In the genomic region with DNA sequence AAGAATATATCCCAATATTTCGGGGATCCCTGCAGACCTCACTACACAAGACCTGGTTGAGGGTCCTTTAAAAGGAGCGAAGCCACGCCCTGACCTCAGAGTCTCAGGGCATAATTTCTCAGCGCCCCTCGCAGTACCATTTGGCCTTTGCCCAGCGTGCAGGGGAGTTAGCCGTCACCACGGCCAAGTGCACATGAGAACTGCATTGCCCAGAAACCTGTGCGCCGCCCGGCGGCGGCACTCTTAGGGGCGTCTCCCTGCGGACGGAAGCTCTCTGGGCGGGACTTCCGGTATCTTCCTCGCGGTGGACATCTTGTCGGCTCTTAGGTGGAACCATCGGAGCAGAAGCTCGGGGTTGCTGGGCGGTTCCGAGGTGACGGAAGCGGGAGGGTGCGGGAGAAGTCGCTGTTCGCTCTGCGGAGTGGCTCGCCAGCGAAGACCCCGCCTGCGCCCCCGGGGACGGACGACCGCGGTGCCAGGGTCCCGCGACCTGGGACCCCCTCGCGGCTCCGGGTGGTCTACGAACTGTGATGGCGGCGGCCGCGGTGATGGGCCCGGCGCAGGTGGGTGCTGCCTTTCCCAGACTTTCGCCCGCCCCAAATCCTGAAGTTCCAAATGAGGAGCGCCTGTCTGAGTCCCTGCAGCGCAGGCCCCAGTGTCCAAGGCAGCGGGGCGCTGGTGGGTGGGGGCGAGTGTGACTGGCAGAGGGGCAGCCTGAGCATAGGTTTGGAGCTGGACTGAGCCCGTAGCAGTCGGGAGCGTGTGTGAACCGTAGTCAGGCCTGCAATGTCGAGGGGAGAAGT, we compare ENCODE assay signal across 8 cellular contexts. TPM values are rescaled to one million over a fixed set of nuclear protein-coding genes. Genes with fewer than 3 reads are reported as not detected.
DNase-seq lines count a peak whose midpoint lies in the region; ATAC-seq, FAIRE-seq and TF ChIP-seq lines count a peak whose summit lies in the region.

A gene (plus strand): TSS at position 302 of the 803 bp plus-strand sequence. CDS start 5,227 bp downstream, outside the sequence.

- FAIRE-seq in RCC 7860 (lab: Jason Lieb, UNC): no peak

- no peaks in the 10 kb centered on the region for H3K27me3 ChIP-seq in naive thymus-derived CD4-positive, alpha-beta T cell (ENCODE audit: control insufficient read depth in 2 of 2, insufficient read depth in 2 of 2, low read length in 2 of 2)

- peak within 1 kb of the TSS; percentile 93 for H3K4me3 ChIP-seq in fibroblast of mammary gland (ENCODE audit: control insufficient read depth, low read depth, low read length)
- H3K4me3 ChIP-seq in naive thymus-derived CD4-positive, alpha-beta T cell (ENCODE audit: low read length): peak within 1 kb of the TSS; percentile 94

- peak; percentile 5 for TF ChIP-seq CTCF in fibroblast of mammary gland (conservative IDR thresholded peaks at IDR 0.05; ENCODE audit: control insufficient read depth, insufficient read depth, low read depth, low read length)

- POLR2A ChIA-PET in naive thymus-derived CD4-positive, alpha-beta T cell (lab: Charles Lee): interaction anchor here (0.6 to 1.9 kb wide), 9 partner anchors 13 to 569 kb away, joined by 3 to 16 read pairs (median 4); a partner anchor contains a TSS

- H3K36me3 ChIP-seq in naive thymus-derived CD4-positive, alpha-beta T cell (ENCODE audit: control insufficient read depth in 2 of 3, insufficient read depth in 3 of 3, low read length in 3 of 3): peaks cover 11 to 48% (median 20%) of the 10 kb centered on the region in 3 experiments

- H3K36me3 Mint-ChIP-seq in activated T-helper 1 cell treated with anti-CD3 and anti-CD28 coated beads, Interleukin-12 subunit alpha, Interleukin-12 subunit beta, Interleukin-2, Interleukin-4 antibody, amounts not matched to agents 30 ng/mL and 10 ng/mL and 1 ng/mL, durations not matched to agents 14 hours and 24 hours and 36 hours (ENCODE audit: low read depth): peaks cover 42% of the 10 kb centered on the region
- H3K36me3 Mint-ChIP-seq in naive thymus-derived CD4-positive, alpha-beta T cell: peaks cover 48 to 63% (median 54%) of the 10 kb centered on the region in 5 donors
- H3K36me3 Mint-ChIP-seq in stimulated activated memory B cell treated with anti-CD40 and anti-IgM and Interleukin-4, amounts not matched to agents 10 μg/mL and 1 μg/mL and 100 μg/mL, for 72 hours: peaks cover 61% of the 10 kb centered on the region

- CTCF ChIA-PET in naive thymus-derived CD4-positive, alpha-beta T cell (lab: Charles Lee): interaction anchor here (1.0 kb wide), 1 partner anchor 302 kb away, joined by 4 read pairs; a partner anchor contains a TSS

- H3K4me1 Mint-ChIP-seq in activated T-helper 1 cell treated with anti-CD3 and anti-CD28 coated beads, Interleukin-12 subunit alpha, Interleukin-12 subunit beta, Interleukin-2, Interleukin-4 antibody, amounts not matched to agents 30 ng/mL and 10 ng/mL and 1 ng/mL, durations not matched to agents 14 hours and 24 hours and 36 hours (ENCODE audit: low read depth): peaks cover 11% of the 10 kb centered on the region
- peaks cover 18 to 43% (median 34%) of the 10 kb centered on the region in 7 donors for H3K4me1 Mint-ChIP-seq in naive thymus-derived CD4-positive, alpha-beta T cell
- peaks cover 47% of the 10 kb centered on the region for H3K4me1 Mint-ChIP-seq in stimulated activated memory B cell treated with anti-CD40 and anti-IgM and Interleukin-4, amounts not matched to agents 10 μg/mL and 1 μg/mL and 100 μg/mL, for 72 hours

- intact Hi-C loops in activated T-helper 1 cell treated with anti-CD3 and anti-CD28 coated beads, Interleukin-12 subunit alpha, Interleukin-12 subunit beta, Interleukin-2, Interleukin-4 antibody, amounts not matched to agents 30 ng/mL and 10 ng/mL and 1 ng/mL, durations not matched to agents 14 hours and 24 hours and 36 hours (cut with micrococcal nuclease): loop anchor here (1.0 to 10.0 kb wide), 12 partner anchors 15 to 541 kb away; a partner anchor contains a TSS
- intact Hi-C loops in naive thymus-derived CD4-positive, alpha-beta T cell (cut with micrococcal nuclease): loop anchor here (1.0 to 2.0 kb wide), 15 partner anchors 15 to 541 kb away; a partner anchor contains a TSS

- peak within 1 kb of the TSS; percentile 76 for H3K27ac ChIP-seq in naive thymus-derived CD4-positive, alpha-beta T cell (ENCODE audit: low read depth, low read length)

- H3K27ac Mint-ChIP-seq in activated T-helper 1 cell treated with anti-CD3 and anti-CD28 coated beads, Interleukin-12 subunit alpha, Interleukin-12 subunit beta, Interleukin-2, Interleukin-4 antibody, amounts not matched to agents 30 ng/mL and 10 ng/mL and 1 ng/mL, durations not matched to agents 14 hours and 24 hours and 36 hours: peak within 1 kb of the TSS; percentile 78
- peak within 1 kb of the TSS; percentile 78 to 92 (median 86) for H3K27ac Mint-ChIP-seq in naive thymus-derived CD4-positive, alpha-beta T cell
- H3K27ac Mint-ChIP-seq in stimulated activated memory B cell treated with anti-CD40 and anti-IgM and Interleukin-4, amounts not matched to agents 10 μg/mL and 1 μg/mL and 100 μg/mL, for 72 hours: peak within 1 kb of the TSS; percentile 92

- peaks cover 18 to 52% (median 39%) of the 10 kb centered on the region in 3 experiments for H3K9me3 ChIP-seq in naive thymus-derived CD4-positive, alpha-beta T cell (ENCODE audit: control insufficient read depth in 2 of 3, low read length in 3 of 3)

- DNase-seq in DMS153 (lab: John Stamatoyannopoulos, UW): peak; percentile 63
- peak; percentile 94 for DNase-seq in KG1 (lab: John Stamatoyannopoulos, UW)
- peak; percentile 66 for DNase-seq in RCC 7860 (ENCODE audit: low spot score)
- DNase-seq in activated T-helper 1 cell treated with anti-CD3 and anti-CD28 coated beads, Interleukin-12 subunit alpha, Interleukin-12 subunit beta, Interleukin-2, Interleukin-4 antibody, amounts not matched to agents 30 ng/mL and 10 ng/mL and 1 ng/mL, durations not matched to agents 14 hours and 24 hours and 36 hours (ENCODE audit: low spot score): peak; percentile 84
- DNase-seq in fibroblast of mammary gland (ENCODE audit: low read depth): peak; percentile 88
- DNase-seq in naive thymus-derived CD4-positive, alpha-beta T cell: peak; percentile 74 to 90 (median 84)

- H3K9me3 Mint-ChIP-seq in activated T-helper 1 cell treated with anti-CD3 and anti-CD28 coated beads, Interleukin-12 subunit alpha, Interleukin-12 subunit beta, Interleukin-2, Interleukin-4 antibody, amounts not matched to agents 30 ng/mL and 10 ng/mL and 1 ng/mL, durations not matched to agents 14 hours and 24 hours and 36 hours: peaks cover 71% of the 10 kb centered on the region
- peaks cover 36 to 81% (median 60%) of the 10 kb centered on the region in 11 donors for H3K9me3 Mint-ChIP-seq in naive thymus-derived CD4-positive, alpha-beta T cell
- peaks cover 43% of the 10 kb centered on the region for H3K9me3 Mint-ChIP-seq in stimulated activated memory B cell treated with anti-CD40 and anti-IgM and Interleukin-4, amounts not matched to agents 10 μg/mL and 1 μg/mL and 100 μg/mL, for 72 hours

- peak; percentile 97 for ATAC-seq in GM21529 (IDR thresholded peaks at IDR 0.05; ENCODE audit: unreplicated experiment)
- peak; percentile 100 for ATAC-seq in naive thymus-derived CD4-positive, alpha-beta T cell
- peak; percentile 100 for ATAC-seq in stimulated activated memory B cell treated with anti-CD40 and anti-IgM and Interleukin-4, amounts not matched to agents 10 μg/mL and 1 μg/mL and 100 μg/mL, for 72 hours

- H3K27me3 Mint-ChIP-seq in activated T-helper 1 cell treated with anti-CD3 and anti-CD28 coated beads, Interleukin-12 subunit alpha, Interleukin-12 subunit beta, Interleukin-2, Interleukin-4 antibody, amounts not matched to agents 30 ng/mL and 10 ng/mL and 1 ng/mL, durations not matched to agents 14 hours and 24 hours and 36 hours (ENCODE audit: insufficient read depth): no peaks in the 10 kb centered on the region
- no peaks in the 10 kb centered on the region for H3K27me3 Mint-ChIP-seq in naive thymus-derived CD4-positive, alpha-beta T cell
- no peaks in the 10 kb centered on the region for H3K27me3 Mint-ChIP-seq in stimulated activated memory B cell treated with anti-CD40 and anti-IgM and Interleukin-4, amounts not matched to agents 10 μg/mL and 1 μg/mL and 100 μg/mL, for 72 hours

- peaks cover 14 to 15% of the 10 kb centered on the region in 2 donors for H3K4me1 ChIP-seq in naive thymus-derived CD4-positive, alpha-beta T cell (ENCODE audit: control insufficient read depth in 2 of 2, insufficient read depth in 2 of 2, low read length in 2 of 2)

- peak within 1 kb of the TSS; percentile 90 for H3K4me3 Mint-ChIP-seq in activated T-helper 1 cell treated with anti-CD3 and anti-CD28 coated beads, Interleukin-12 subunit alpha, Interleukin-12 subunit beta, Interleukin-2, Interleukin-4 antibody, amounts not matched to agents 30 ng/mL and 10 ng/mL and 1 ng/mL, durations not matched to agents 14 hours and 24 hours and 36 hours
- peak within 1 kb of the TSS; percentile 79 to 95 (median 90) for H3K4me3 Mint-ChIP-seq in naive thymus-derived CD4-positive, alpha-beta T cell
- H3K4me3 Mint-ChIP-seq in stimulated activated memory B cell treated with anti-CD40 and anti-IgM and Interleukin-4, amounts not matched to agents 10 μg/mL and 1 μg/mL and 100 μg/mL, for 72 hours: peak within 1 kb of the TSS; percentile 90

RNA-seq across cellular contexts. Expression of the gene that starts here (rescaled TPM):
- 8.4 and 9.4 TPM in 2 replicates for total RNA-seq in activated T-helper 1 cell treated with anti-CD3 and anti-CD28 coated beads, Interleukin-12 subunit alpha, Interleukin-12 subunit beta, Interleukin-2, Interleukin-4 antibody, amounts not matched to agents 30 ng/mL and 10 ng/mL and 1 ng/mL, durations not matched to agents 14 hours and 24 hours and 36 hours
- total RNA-seq in naive thymus-derived CD4-positive, alpha-beta T cell: 10 to 100 TPM; 14.6 to 33.9 (median 25.7) TPM
- 10 to 100 TPM in 1 of 2 donors, 1 to 10 TPM in 1; 8.0 to 16.7 TPM for polyA plus RNA-seq in naive thymus-derived CD4-positive, alpha-beta T cell

Comparison
In these comparisons a context has a peak if more than half of its experiments do, and no peak if none do; other contexts are left out.
1. Peak in every context shown above with its lines: DNase-seq, ATAC-seq, H3K4me3 ChIP-seq and H3K27ac ChIP-seq.